In genomic region chr18:13872373-13872772, GRCh38 we compare ENCODE assay signal across 35 cellular contexts. TPM values are rescaled to one million over a fixed set of nuclear protein-coding genes. Genes with fewer than 3 reads are reported as not detected.
"Had no signal": no experiment of that assay in that cellular context is flagged by ENCODE, and none has a peak within 500 bp of the region (broad histone marks: within the 10 kb centered on the region; RNA-seq: fewer than 3 reads in every experiment).

No MANE protein-coding gene starts in this region.

- DNase-seq: naive B cell; naive thymus-derived CD8-positive, alpha-beta T cell; nephron progenitor cell; nucleus accumbens; psoas muscle; right cardiac atrium; right lobe of liver; spleen; stimulated activated CD4-positive, alpha-beta T cell treated with anti-CD3 and anti-CD28 coated beads, Interleukin-12 subunit alpha, Interleukin-12 subunit beta, amount 100 ng/mL, for 4 hours; stimulated activated CD4-positive, alpha-beta T cell treated with anti-CD3 and anti-CD28 coated beads, Interleukin-1b, Interleukin-23, amount 100 ng/mL, for 48 hours; stimulated activated CD4-positive, alpha-beta T cell treated with anti-CD3 and anti-CD28 coated beads, Interleukin-4, amount 100 ng/mL, for 1 hour; stimulated activated CD4-positive, alpha-beta T cell treated with anti-CD3 and anti-CD28 coated beads, Interleukin-4, amount 100 ng/mL, for 4 hours; stimulated activated CD8-positive, alpha-beta memory T cell treated with anti-CD3 and anti-CD28 coated beads, Interleukin-4, amount 100 ng/mL, for 48 hours; stimulated activated naive CD4-positive, alpha-beta T cell; stimulated activated naive CD8-positive, alpha-beta T cell treated with anti-CD3 and anti-CD28 coated beads, Interleukin-15, amount 100 ng/mL, for 72 hours; stimulated activated naive CD8-positive, alpha-beta T cell treated with anti-CD3 and anti-CD28 coated beads, Interleukin-15, Interleukin-2, amounts not matched to agents 100 U/mL and 50 U/mL, for 24 hours; testis; tibial artery; transverse colon; uterus had no signal

- H3K36me3 Mint-ChIP-seq: naive B cell; natural killer cell treated with Interleukin-12 subunit alpha and Interleukin-12 subunit beta and Interleukin-15 and Interleukin-18, amount 100 ng/mL, for 72 hours; stimulated activated memory B cell treated with anti-CD40 and anti-IgM and Interleukin-4, amounts not matched to agents 10 μg/mL and 1 μg/mL and 100 μg/mL, for 72 hours had no signal

- H3K27ac Mint-ChIP-seq: naive thymus-derived CD8-positive, alpha-beta T cell; natural killer cell treated with Interleukin-12 subunit alpha and Interleukin-12 subunit beta and Interleukin-15 and Interleukin-18, amount 100 ng/mL, for 72 hours; nephron progenitor cell; progenitor cell of endocrine pancreas; stimulated activated memory B cell treated with anti-CD40 and anti-IgM and Interleukin-4, amounts not matched to agents 10 μg/mL and 1 μg/mL and 100 μg/mL, for 72 hours; stimulated activated naive CD8-positive, alpha-beta T cell treated with anti-CD3 and anti-CD28 coated beads, Interleukin-15, amount 100 ng/mL, for 72 hours had no signal

- H3K9ac ChIP-seq: parathyroid adenoma had no signal

- H3K9me3 Mint-ChIP-seq: naive thymus-derived CD8-positive, alpha-beta T cell; natural killer cell treated with Interleukin-12 subunit alpha and Interleukin-12 subunit beta and Interleukin-15 and Interleukin-18, amount 100 ng/mL, for 72 hours; nephron progenitor cell; neural crest cell; stimulated activated memory B cell treated with anti-CD40 and anti-IgM and Interleukin-4, amounts not matched to agents 10 μg/mL and 1 μg/mL and 100 μg/mL, for 72 hours; stimulated activated naive CD8-positive, alpha-beta T cell treated with anti-CD3 and anti-CD28 coated beads, Interleukin-15, amount 100 ng/mL, for 72 hours had no signal

- H3K36me3 ChIP-seq: neutrophil, right lobe of liver, spleen, suprapubic skin, tibial artery, transverse colon, upper lobe of left lung, uterus had no signal

- H3K4me2 ChIP-seq: smooth muscle cell had no signal

- H3K9me3 ChIP-seq: neutrophil, psoas muscle, right lobe of liver, spleen, suprapubic skin, testis, tibial artery, transverse colon, upper lobe of left lung, uterus had no signal

- H3K4me1 ChIP-seq: parathyroid adenoma, psoas muscle, right lobe of liver, suprapubic skin, testis, transverse colon, uterus had no signal

- ATAC-seq: naive thymus-derived CD8-positive, alpha-beta T cell; psoas muscle; right cardiac atrium; right lobe of liver; stimulated activated naive CD8-positive, alpha-beta T cell treated with anti-CD3 and anti-CD28 coated beads, Interleukin-15, amount 100 ng/mL, for 72 hours; stimulated activated naive CD8-positive, alpha-beta T cell treated with anti-CD3 and anti-CD28 coated beads, Interleukin-15, Interleukin-2, amounts not matched to agents 100 U/mL and 50 U/mL, for 24 hours had no signal

- H3K27me3 ChIP-seq: right lobe of liver, testis, uterus had no signal

- H2AFZ ChIP-seq: parathyroid adenoma had no signal

- H3K27ac ChIP-seq: neutrophil, parathyroid adenoma, psoas muscle, right lobe of liver, skin epidermis, spleen, suprapubic skin, testis, tibial artery, transverse colon, upper lobe of left lung, uterus had no signal

- H3K4me1 Mint-ChIP-seq: naive B cell; naive thymus-derived CD8-positive, alpha-beta T cell; stimulated activated memory B cell treated with anti-CD40 and anti-IgM and Interleukin-4, amounts not matched to agents 10 μg/mL and 1 μg/mL and 100 μg/mL, for 72 hours had no signal

- H3K79me2 ChIP-seq: parathyroid adenoma had no signal

- H3K4me3 ChIP-seq: psoas muscle, right lobe of liver, skin epidermis, smooth muscle cell, spleen, suprapubic skin, testis, tibial artery, transverse colon, upper lobe of left lung, uterus had no signal

- H3K4me3 Mint-ChIP-seq: naive B cell; naive thymus-derived CD8-positive, alpha-beta T cell; natural killer cell treated with Interleukin-12 subunit alpha and Interleukin-12 subunit beta and Interleukin-15 and Interleukin-18, amount 100 ng/mL, for 72 hours; nephron progenitor cell; neural crest cell; stimulated activated memory B cell treated with anti-CD40 and anti-IgM and Interleukin-4, amounts not matched to agents 10 μg/mL and 1 μg/mL and 100 μg/mL, for 72 hours; stimulated activated naive CD8-positive, alpha-beta T cell treated with anti-CD3 and anti-CD28 coated beads, Interleukin-15, amount 100 ng/mL, for 72 hours had no signal

RNA-seq across cellular contexts. Expression of gene MC2R, which starts 43.0 kb away (rescaled TPM):
- total RNA-seq: myocyte; naive thymus-derived CD8-positive, alpha-beta T cell; natural killer cell treated with Interleukin-12 subunit alpha and Interleukin-12 subunit beta and Interleukin-15 and Interleukin-18, amount 100 ng/mL, for 72 hours; neural crest cell; omental fat pad; osteocyte; progenitor cell of endocrine pancreas; renal cortical epithelial cell; right cardiac atrium; smooth muscle cell; spleen; suprapubic skin; testis; transverse colon; upper lobe of left lung; uterus had no signal
- polyA plus RNA-seq: naive thymus-derived CD8-positive, alpha-beta T cell; psoas muscle; right cardiac atrium; smooth muscle cell; spleen had no signal

RNA-seq across cellular contexts. Expression of gene MC5R, which starts 48.4 kb away (rescaled TPM):
- total RNA-seq: myocyte; naive thymus-derived CD8-positive, alpha-beta T cell; natural killer cell treated with Interleukin-12 subunit alpha and Interleukin-12 subunit beta and Interleukin-15 and Interleukin-18, amount 100 ng/mL, for 72 hours; neural crest cell; osteocyte; progenitor cell of endocrine pancreas; psoas muscle; renal cortical epithelial cell; right cardiac atrium; right lobe of liver; smooth muscle cell; spleen; transverse colon; upper lobe of left lung; ureter; uterus had no signal
- polyA plus RNA-seq: naive thymus-derived CD8-positive, alpha-beta T cell; psoas muscle; right cardiac atrium; smooth muscle cell had no signal
